Comparison of ENCODE assay signal across 14 cellular contexts in genomic region chr4:90186229-90186628, GRCh38.
"Had no signal": no experiment of that assay in that cellular context is flagged by ENCODE, and none has a peak within 500 bp of the region (broad histone marks: within the 10 kb centered on the region; RNA-seq: fewer than 3 reads in every experiment).

No MANE protein-coding gene starts in this region.

- ATAC-seq: esophagus mucosa; heart right ventricle; lower lobe of right lung; natural killer cell treated with Interleukin-12 subunit alpha and Interleukin-12 subunit beta and Interleukin-15 and Interleukin-18, amount 100 ng/mL, for 72 hours; pancreas; right cardiac atrium; stimulated activated memory B cell treated with anti-CD40 and anti-IgM and Interleukin-4, amounts not matched to agents 10 μg/mL and 1 μg/mL and 100 μg/mL, for 72 hours; upper lobe of right lung had no signal

- DNase-seq: effector memory CD4-positive, alpha-beta T cell; heart right ventricle; hypothalamus; left ventricle myocardium inferior; lower lobe of right lung; occipital lobe; pancreas; right cardiac atrium; stimulated activated CD4-positive, alpha-beta T cell treated with anti-CD3 and anti-CD28 coated beads, Interleukin-4, amount 100 ng/mL, for 24 hours; tibial artery; upper lobe of right lung had no signal
